ENCODE assay signal across 15 cellular contexts in genomic region chr1:94100785-94101612, GRCh38. TPM values are rescaled to one million over a fixed set of nuclear protein-coding genes. Genes with fewer than 3 reads are reported as not detected.
DNase-seq lines count a peak whose midpoint lies in the region; ATAC-seq and TF ChIP-seq lines count a peak whose summit lies in the region.
"Had no signal": no experiment of that assay in that cellular context is flagged by ENCODE, and none has a peak within 500 bp of the region (broad histone marks: within the 10 kb centered on the region; RNA-seq: fewer than 3 reads in every experiment).

No MANE protein-coding gene starts in this region.

- no peak overlapping the region for H3K4me2 ChIP-seq in GM23248 (ENCODE audit: unreplicated experiment)

- no peak for TF ChIP-seq POLR2A in prostate gland (IDR thresholded peaks at IDR 0.05)

- H3K4me1 ChIP-seq in Caco-2, result peaks cover 51% of the 10 kb centered on the region
- H3K4me1 ChIP-seq in prostate gland (replicated peaks), result peaks cover 7% of the 10 kb centered on the region
- peaks cover 3% of the 10 kb centered on the region; the same call in 1 of the 2 replicates for H3K4me1 ChIP-seq in GM23248 (ENCODE audit: insufficient read depth)

- H3K27ac Mint-ChIP-seq in Caco-2 (ENCODE audit: unreplicated experiment), result peak overlapping the region; percentile 71
- H3K27ac Mint-ChIP-seq: activated T-helper 17 cell treated with anti-CD3 and anti-CD28 coated beads, Interleukin-2, amount 50 U/mL, for 72 hours; stimulated activated memory B cell treated with anti-CD40 and anti-IgM and Interleukin-4, amounts not matched to agents 10 μg/mL and 1 μg/mL and 100 μg/mL, for 72 hours had no signal

- H3K4me3 Mint-ChIP-seq in Caco-2 (ENCODE audit: unreplicated experiment), result no peak overlapping the region
- H3K4me3 Mint-ChIP-seq: activated T-helper 17 cell treated with anti-CD3 and anti-CD28 coated beads, Interleukin-2, amount 50 U/mL, for 72 hours; stimulated activated memory B cell treated with anti-CD40 and anti-IgM and Interleukin-4, amounts not matched to agents 10 μg/mL and 1 μg/mL and 100 μg/mL, for 72 hours had no signal

- no peaks in the 10 kb centered on the region for H3K36me3 ChIP-seq in Caco-2 (ENCODE audit: control insufficient read depth, insufficient read depth, low read length)
- H3K36me3 ChIP-seq in prostate gland, result no peaks in the 10 kb centered on the region
- no peaks in the 10 kb centered on the region for H3K36me3 ChIP-seq in GM23248 (ENCODE audit: low read depth)

- H3K36me3 Mint-ChIP-seq in Caco-2 (ENCODE audit: insufficient read depth, unreplicated experiment), result no peaks in the 10 kb centered on the region
- H3K36me3 Mint-ChIP-seq: stimulated activated memory B cell treated with anti-CD40 and anti-IgM and Interleukin-4, amounts not matched to agents 10 μg/mL and 1 μg/mL and 100 μg/mL, for 72 hours had no signal

- TF ChIP-seq CTCF in Caco-2 (IDR thresholded peaks at IDR 0.05; ENCODE audit: insufficient read depth in 1 of 2, low read depth in 1 of 2, low read length in 1 of 2, severe bottlenecking in 1 of 2, unreplicated experiment in 1 of 2) (no peak), fibroblast of pulmonary artery (IDR thresholded peaks at IDR 0.05; ENCODE audit: low read length, missing control alignments) (no peak), prostate gland (IDR thresholded peaks at IDR 0.05) (no peak)

- H3K27me3 Mint-ChIP-seq in Caco-2 (ENCODE audit: insufficient read depth, unreplicated experiment), result no peaks in the 10 kb centered on the region

- in situ Hi-C loops in GM23248 (cut with MboI), result no loop called here

- H4K20me1 ChIP-seq in GM23248 (ENCODE audit: insufficient read depth), result no peaks in the 10 kb centered on the region

- no peaks in the 10 kb centered on the region for H3K9me2 ChIP-seq in GM23248 (ENCODE audit: insufficient read depth)

- CTCF ChIA-PET in Caco-2 (lab: Charles Lee), result interaction anchor here (1.0 to 1.2 kb wide), 3 partner anchors 39 to 242 kb away, joined by 3 to 6 read pairs (median 3); no protein-coding TSS in a partner anchor

- no peaks in the 10 kb centered on the region for H3K27me3 ChIP-seq in Caco-2 (replicated peaks; ENCODE audit: control insufficient read depth, insufficient read depth, low read length)
- H3K27me3 ChIP-seq in prostate gland (replicated peaks; ENCODE audit: insufficient read depth), result no peaks in the 10 kb centered on the region
- H3K27me3 ChIP-seq in GM23248 (replicated peaks; ENCODE audit: insufficient read depth), result no peaks in the 10 kb centered on the region

- H3K9me3 ChIP-seq in Caco-2 (no peaks in the 10 kb centered on the region), prostate gland (no peaks in the 10 kb centered on the region), GM23248 (ENCODE audit: low read depth) (no peaks in the 10 kb centered on the region)

- 16% methylated on average over 19 of the region's 19 CpGs for WGBS in prostate gland
- WGBS in GM23248 (ENCODE audit: low coverage in 1 of 2, low lambda C conversion rate in 2 of 2, missing lambda C conversion rate in 2 of 2), 2 experiments, result 82 to 86% methylated on average over 19 of the region's 19 CpGs

- ATAC-seq in GM21526 (IDR thresholded peaks at IDR 0.05; ENCODE audit: low FRiP score, unreplicated experiment) (no peak), GM19023 (IDR thresholded peaks at IDR 0.05; ENCODE audit: unreplicated experiment) (no peak), HG02642 (IDR thresholded peaks at IDR 0.05; ENCODE audit: poor library complexity, unreplicated experiment) (no peak)
- ATAC-seq: activated T-helper 17 cell treated with anti-CD3 and anti-CD28 coated beads, Interleukin-2, amount 50 U/mL, for 72 hours; stimulated activated memory B cell treated with anti-CD40 and anti-IgM and Interleukin-4, amounts not matched to agents 10 μg/mL and 1 μg/mL and 100 μg/mL, for 72 hours had no signal

- H3K4me3 ChIP-seq in Caco-2 (ENCODE audit: low read depth, low read length) (no peak overlapping the region), fibroblast of pulmonary artery (replicated peaks; ENCODE audit: low read depth, low read length) (no peak overlapping the region), prostate gland (no peak overlapping the region), GM23248 (no peak overlapping the region)

- peak overlapping the region; percentile 5 to 36 for H3K27ac ChIP-seq in prostate gland
- no peak overlapping the region for H3K27ac ChIP-seq in GM23248

- H3K79me2 ChIP-seq in GM23248 (ENCODE audit: insufficient read depth), result no peaks in the 10 kb centered on the region

- no peaks in the 10 kb centered on the region for H3K9me3 Mint-ChIP-seq in Caco-2 (ENCODE audit: unreplicated experiment)
- H3K9me3 Mint-ChIP-seq: activated T-helper 17 cell treated with anti-CD3 and anti-CD28 coated beads, Interleukin-2, amount 50 U/mL, for 72 hours; stimulated activated memory B cell treated with anti-CD40 and anti-IgM and Interleukin-4, amounts not matched to agents 10 μg/mL and 1 μg/mL and 100 μg/mL, for 72 hours had no signal

- H3K4me1 Mint-ChIP-seq in Caco-2 (ENCODE audit: low read depth, unreplicated experiment), result peaks cover 30% of the 10 kb centered on the region

- no peak for TF ChIP-seq RAD21 in Ishikawa (IDR thresholded peaks at IDR 0.05; ENCODE audit: low read depth)

- POLR2A ChIA-PET in Caco-2 (lab: Charles Lee), result interaction anchor here (0.5 kb wide), 1 partner anchor 25 kb away, joined by 3 read pairs; no protein-coding TSS in a partner anchor

- H3F3A ChIP-seq in GM23248 (ENCODE audit: insufficient read depth), result no peaks in the 10 kb centered on the region; the same call in 1 of the 2 replicates

- peak; percentile 32 to 80 for DNase-seq in Caco-2
- peak; percentile 44 for DNase-seq in fibroblast of pulmonary artery (ENCODE audit: low read depth)
- DNase-seq in prostate gland (ENCODE audit: low spot score), result peak; percentile 57
- no peak for DNase-seq in GM23248
- DNase-seq: activated CD4-positive, alpha-beta T cell treated with anti-CD3 and anti-CD28 coated beads, Interleukin-2, amount 50 U/mL, for 48 hours; amniotic stem cell; NCI-H187 treated with DMSO at 0.1 percent for 48 hours; NCI-H510A treated with DMSO at 0.1 percent for 48 hours had no signal

- intact Hi-C loops in Caco-2 (cut with micrococcal nuclease; ENCODE audit: unreplicated experiment), result loop anchor here (2.0 kb wide), 1 partner anchor 16 kb away; no protein-coding TSS in a partner anchor
- intact Hi-C loops in prostate gland (cut with DNase I), result no loop called here

- no peak for TF ChIP-seq EP300 in Ishikawa (IDR thresholded peaks at IDR 0.05; ENCODE audit: borderline replicate concordance)

- BruUV-seq in Caco-2 (replicated peaks; lab: Mats Ljungman, UMichigan), result no TSS peak

- no peak overlapping the region for H2AFZ ChIP-seq in GM23248

- H3K9ac ChIP-seq in GM23248, result no peak overlapping the region

TF ChIP-seq in Ishikawa, 13 proteins besides CTCF, POLR2A, EP300 and RAD21:
- no peak for TF ChIP-seq FOXM1 (IDR thresholded peaks at IDR 0.05; ENCODE audit: borderline replicate concordance, low read depth)
- TF ChIP-seq, protein P1, sequence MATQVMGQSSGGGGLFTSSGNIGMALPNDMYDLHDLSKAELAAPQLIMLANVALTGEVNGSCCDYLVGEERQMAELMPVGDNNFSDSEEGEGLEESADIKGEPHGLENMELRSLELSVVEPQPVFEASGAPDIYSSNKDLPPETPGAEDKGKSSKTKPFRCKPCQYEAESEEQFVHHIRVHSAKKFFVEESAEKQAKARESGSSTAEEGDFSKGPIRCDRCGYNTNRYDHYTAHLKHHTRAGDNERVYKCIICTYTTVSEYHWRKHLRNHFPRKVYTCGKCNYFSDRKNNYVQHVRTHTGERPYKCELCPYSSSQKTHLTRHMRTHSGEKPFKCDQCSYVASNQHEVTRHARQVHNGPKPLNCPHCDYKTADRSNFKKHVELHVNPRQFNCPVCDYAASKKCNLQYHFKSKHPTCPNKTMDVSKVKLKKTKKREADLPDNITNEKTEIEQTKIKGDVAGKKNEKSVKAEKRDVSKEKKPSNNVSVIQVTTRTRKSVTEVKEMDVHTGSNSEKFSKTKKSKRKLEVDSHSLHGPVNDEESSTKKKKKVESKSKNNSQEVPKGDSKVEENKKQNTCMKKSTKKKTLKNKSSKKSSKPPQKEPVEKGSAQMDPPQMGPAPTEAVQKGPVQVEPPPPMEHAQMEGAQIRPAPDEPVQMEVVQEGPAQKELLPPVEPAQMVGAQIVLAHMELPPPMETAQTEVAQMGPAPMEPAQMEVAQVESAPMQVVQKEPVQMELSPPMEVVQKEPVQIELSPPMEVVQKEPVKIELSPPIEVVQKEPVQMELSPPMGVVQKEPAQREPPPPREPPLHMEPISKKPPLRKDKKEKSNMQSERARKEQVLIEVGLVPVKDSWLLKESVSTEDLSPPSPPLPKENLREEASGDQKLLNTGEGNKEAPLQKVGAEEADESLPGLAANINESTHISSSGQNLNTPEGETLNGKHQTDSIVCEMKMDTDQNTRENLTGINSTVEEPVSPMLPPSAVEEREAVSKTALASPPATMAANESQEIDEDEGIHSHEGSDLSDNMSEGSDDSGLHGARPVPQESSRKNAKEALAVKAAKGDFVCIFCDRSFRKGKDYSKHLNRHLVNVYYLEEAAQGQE (IDR thresholded peaks at IDR 0.05; ENCODE audit: low read depth), result peak; percentile 74
TF ChIP-seq in Ishikawa: peak in this region for 1.

RNA-seq across cellular contexts. Expression of gene ABCA4, which starts 19.9 kb away (rescaled TPM):
- total RNA-seq in Caco-2 (2022) (1.0 and 1.8 TPM in 2 replicates), prostate gland (under 1 TPM; 0.41 to 0.85 TPM)
- 0.63 and 3.7 TPM in 2 replicates for total RNA-seq in GM23248 (2014; rRNA removed; shearing (Covaris generic))
- 0.20 and 0.25 TPM in 2 replicates for polyA plus RNA-seq in GM23248 (2016; fragmentation: Nextera tagmentation; extraction: Ambion mirVana)
- total RNA-seq: activated T-helper 17 cell treated with anti-CD3 and anti-CD28 coated beads, Interleukin-2, amount 50 U/mL, for 72 hours; SK-MEL-5 had no signal
